9 cellular contexts compared by ENCODE assay signal in genomic region chr2:105396254-105397024, GRCh38. TPM values are rescaled to one million over a fixed set of nuclear protein-coding genes. Genes with fewer than 3 reads are reported as not detected.
DNase-seq lines count a peak whose midpoint lies in the region; ATAC-seq and TF ChIP-seq lines count a peak whose summit lies in the region.
"Had no signal": no experiment of that assay in that cellular context is flagged by ENCODE, and none has a peak within 500 bp of the region (broad histone marks: within the 10 kb centered on the region; RNA-seq: fewer than 3 reads in every experiment).

No MANE protein-coding gene starts in this region.

- 2% methylated on average over 10 of the region's 12 CpGs for WGBS in mammary epithelial cell (ENCODE audit: low coverage, missing lambda C conversion rate)

- peaks cover 5% of the 10 kb centered on the region for H4K20me1 ChIP-seq in mammary epithelial cell (ENCODE audit: insufficient read depth, low read length)

- CTCF ChIA-PET in mammary epithelial cell (lab: Charles Lee; ENCODE audit: low non-redundant PET), result interaction anchor here (0.6 kb wide), 1 partner anchor 13 kb away, joined by 4 read pairs; no protein-coding TSS in a partner anchor

- no peak for ATAC-seq in GM18858 (IDR thresholded peaks at IDR 0.05; ENCODE audit: unreplicated experiment)
- no peak for ATAC-seq in HG03565 (IDR thresholded peaks at IDR 0.05; ENCODE audit: unreplicated experiment)
- no peak for ATAC-seq in GM21423 (IDR thresholded peaks at IDR 0.05; ENCODE audit: unreplicated experiment)
- ATAC-seq: body of pancreas had no signal

- H3K9me3 Mint-ChIP-seq in neural crest cell, result no peaks in the 10 kb centered on the region

- peaks cover 28% of the 10 kb centered on the region for H3K27me3 Mint-ChIP-seq in neural crest cell (ENCODE audit: low read depth)

- no peaks in the 10 kb centered on the region for H3K36me3 Mint-ChIP-seq in neural crest cell (ENCODE audit: low read depth)

- H3K9me3 ChIP-seq in HUES48 (ENCODE audit: control insufficient read depth, insufficient read depth, low read length) (0 out of 2 replicates have a peak, but pooled peaks cover 3% of the 10 kb centered on the region), mammary epithelial cell (replicated peaks; ENCODE audit: insufficient read depth, low read length) (no peaks in the 10 kb centered on the region)
- H3K9me3 ChIP-seq: body of pancreas had no signal

- H3K9ac ChIP-seq in HUES48 (ENCODE audit: low read depth, low read length) (no peak overlapping the region), mammary epithelial cell (ENCODE audit: insufficient read depth, low read length) (peak overlapping the region; percentile 76)

- H3K4me3 ChIP-seq in HUES48 (ENCODE audit: low read depth, low read length), result peak overlapping the region; percentile 99; the same call in 1 of the 2 replicates
- peak overlapping the region; percentile 30 to 96 (median 42) for H3K4me3 ChIP-seq in mammary epithelial cell (replicated peaks in 1 of 3; ENCODE audit: insufficient read depth in 1 of 3, low read depth in 2 of 3, low read length in 3 of 3)
- H3K4me3 ChIP-seq: body of pancreas had no signal

- no peak overlapping the region for H2AFZ ChIP-seq in mammary epithelial cell (ENCODE audit: low read depth, low read length)

- intact Hi-C loops in mammary epithelial cell (cut with micrococcal nuclease), result loop anchor here (1.0 to 2.0 kb wide), 3 partner anchors 20 to 125 kb away; no protein-coding TSS in a partner anchor

- peaks cover 15% of the 10 kb centered on the region for H3K4me1 Mint-ChIP-seq in neural crest cell

- H3K79me2 ChIP-seq in mammary epithelial cell (ENCODE audit: insufficient read depth, low read length), result peaks cover 71% of the 10 kb centered on the region

- H3K4me3 Mint-ChIP-seq in neural crest cell, result peak overlapping the region; percentile 42

- H3K27me3 ChIP-seq in HUES48 (ENCODE audit: control insufficient read depth, insufficient read depth, low read length), result peaks cover 15% of the 10 kb centered on the region
- no peaks in the 10 kb centered on the region for H3K27me3 ChIP-seq in mammary epithelial cell (ENCODE audit: insufficient read depth, low read length)

- no TSS peak for BruUV-seq in mammary epithelial cell (replicated peaks; lab: Mats Ljungman, UMichigan)

- DNase-seq in A172 (ENCODE audit: low spot score) (peak; percentile 95), mammary epithelial cell (peak; percentile 100), neural crest cell (ENCODE audit: low read depth, low spot score) (no peak), GDM1 (lab: John Stamatoyannopoulos, UW) (no peak)

- H3K4me2 ChIP-seq in mammary epithelial cell (ENCODE audit: insufficient read depth, low read depth, low read length), result peak overlapping the region; percentile 86

- H3K4me1 ChIP-seq in HUES48 (ENCODE audit: control insufficient read depth, insufficient read depth, low read length), result peaks cover 12% of the 10 kb centered on the region
- peaks cover 53% of the 10 kb centered on the region for H3K4me1 ChIP-seq in mammary epithelial cell (ENCODE audit: insufficient read depth, low read length)

- dilution Hi-C loops in mammary epithelial cell (cut with HindIII; ENCODE audit: low sequenced_read_pairs), result no loop called here

- no peak overlapping the region for H3K27ac Mint-ChIP-seq in neural crest cell (ENCODE audit: unreplicated experiment)

- TF ChIP-seq CTCF in mammary epithelial cell (conservative IDR thresholded peaks at IDR 0.05 in 1 of 2, IDR thresholded peaks at IDR 0.05 in 1 of 2; ENCODE audit: extremely low read depth in 1 of 2, insufficient read depth in 1 of 2, low read depth in 1 of 2, low read length in 2 of 2), result no peak
- TF ChIP-seq CTCF in neural crest cell (conservative IDR thresholded peaks at IDR 0.05), result no peak

- in situ Hi-C loops in mammary epithelial cell (cut with MboI; ENCODE audit: low sequenced_read_pairs in 2 of 2), result no loop called here

- H3K36me3 ChIP-seq in HUES48 (ENCODE audit: control insufficient read depth, insufficient read depth, low read length) (peaks cover 15% of the 10 kb centered on the region), mammary epithelial cell (ENCODE audit: insufficient read depth, low read length) (peaks cover 18% of the 10 kb centered on the region)

- peak overlapping the region; percentile 42 for H3K27ac ChIP-seq in HUES48 (ENCODE audit: low read depth, low read length)
- H3K27ac ChIP-seq in mammary epithelial cell (ENCODE audit: insufficient read depth, low read depth, low read length), result peak overlapping the region; percentile 92
- H3K27ac ChIP-seq: body of pancreas had no signal

RNA-seq across cellular contexts. Expression of gene FHL2, which starts 2.4 kb away (rescaled TPM):
- total RNA-seq in A172 (2014; rRNA removed; shearing (Covaris generic)), result 45.7 and 67.9 TPM in 2 replicates
- 100 to 1,000 TPM; 158 to 363 TPM for total RNA-seq in mammary epithelial cell
- 280 TPM for polyA plus RNA-seq in mammary epithelial cell
- 170 TPM for polyA minus RNA-seq in mammary epithelial cell
- 3.8 and 4.8 TPM in 2 replicates for total RNA-seq in neural crest cell

RNA-seq across cellular contexts. Expression of gene C2orf49, which starts 59.1 kb away (rescaled TPM):
- 9.8 and 25.1 TPM in 2 replicates for total RNA-seq in A172 (2014; rRNA removed; shearing (Covaris generic))
- total RNA-seq in mammary epithelial cell, result 10 to 100 TPM; 16.5 TPM
- polyA plus RNA-seq in mammary epithelial cell, result 8.7 TPM
- 8.0 TPM for polyA minus RNA-seq in mammary epithelial cell
- total RNA-seq in neural crest cell, result 19.9 and 20.0 TPM in 2 replicates

Comparison
In these comparisons a context has a peak if more than half of its experiments do, and no peak if none do; other contexts are left out.
1. DNase-seq: peak in A172 (single experiment) and mammary epithelial cell (single experiment); none in neural crest cell (single experiment) and GDM1 (single experiment).